8 cellular contexts compared by ENCODE assay signal in the genomic region with DNA sequence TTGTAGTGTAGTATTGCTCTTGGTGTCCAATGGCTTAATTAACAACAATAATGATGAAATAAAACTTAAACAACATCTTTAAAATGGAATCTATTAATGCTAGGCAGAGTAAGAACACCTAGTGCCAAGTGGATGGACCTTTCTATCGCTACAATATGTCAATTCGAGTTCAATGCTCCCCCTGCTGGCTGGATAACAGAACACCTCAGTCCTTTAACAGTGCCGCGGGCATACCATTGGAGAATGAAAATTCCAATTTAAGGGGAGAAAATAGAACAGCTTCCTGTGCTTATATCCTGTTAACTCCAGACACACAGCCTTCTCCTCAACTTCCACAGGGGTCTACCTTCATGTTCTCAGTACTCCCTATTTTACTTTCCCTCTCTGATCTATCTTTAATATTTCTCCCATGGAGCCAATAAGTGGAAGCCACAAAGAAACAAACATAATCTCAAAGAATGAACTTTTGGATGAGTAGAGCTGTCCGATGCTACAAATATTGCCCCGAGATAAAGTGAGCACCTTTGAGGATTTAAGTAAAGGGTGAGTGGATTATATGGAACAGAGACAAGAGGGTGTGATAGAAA. TPM values are rescaled to one million over a fixed set of nuclear protein-coding genes. Genes with fewer than 3 reads are reported as not detected.
DNase-seq lines count a peak whose midpoint lies in the region; ATAC-seq and TF ChIP-seq lines count a peak whose summit lies in the region.

No MANE protein-coding gene starts in this region.

- H3K36me3 Mint-ChIP-seq in activated T-cell treated with anti-CD3 and anti-CD28 coated beads, Interleukin-2, amount 50 U/mL, for 24 hours (ENCODE audit: low read depth): no peaks in the 10 kb centered on the region

- intact Hi-C loops in vagina (cut with DNase I): no loop called here

- no peak overlapping the region for H3K27ac ChIP-seq in vagina

- no peak for TF ChIP-seq POLR2A in vagina (IDR thresholded peaks at IDR 0.05)

- TF ChIP-seq CTCF in omental fat pad (IDR thresholded peaks at IDR 0.05) (peak in 1 of 3 donors; percentile 48), vagina (IDR thresholded peaks at IDR 0.05) (peak; percentile 34 to 68 (median 46))

- no peaks in the 10 kb centered on the region for H3K36me3 ChIP-seq in vagina

- no peaks in the 10 kb centered on the region for H3K9me3 Mint-ChIP-seq in activated T-cell treated with anti-CD3 and anti-CD28 coated beads, Interleukin-2, amount 50 U/mL, for 24 hours

- ATAC-seq in GM21360 (IDR thresholded peaks at IDR 0.05; ENCODE audit: unreplicated experiment) (peak; percentile 96), HG03575 (IDR thresholded peaks at IDR 0.05; ENCODE audit: extremely low read depth, insufficient number of reproducible peaks, low FRiP score, unreplicated experiment) (peak; percentile 77), omental fat pad (ENCODE audit: low FRiP score) (peak; percentile 71)

- no peak overlapping the region for H3K4me3 ChIP-seq in vagina

- DNase-seq in DMS114 treated with DMSO at 0.1 percent for 48 hours (lab: John Stamatoyannopoulos, UW; ENCODE audit: unreplicated experiment) (peak; percentile 61), OCI-M1 (lab: John Stamatoyannopoulos, UW) (peak; percentile 91), fibroblast of the conjunctiva (ENCODE audit: low read depth) (peak; percentile 79), omental fat pad (ENCODE audit: low spot score) (peak; percentile 44), vagina (ENCODE audit: extremely low spot score in 2 of 2) (no peak)
- DNase-seq in activated T-cell treated with anti-CD3 and anti-CD28 coated beads, Interleukin-2, amount 50 U/mL, for 24 hours: peak; percentile 34

- no peaks in the 10 kb centered on the region for H3K4me1 Mint-ChIP-seq in activated T-cell treated with anti-CD3 and anti-CD28 coated beads, Interleukin-2, amount 50 U/mL, for 24 hours (ENCODE audit: low read depth)

- no peaks in the 10 kb centered on the region for H3K9me3 ChIP-seq in vagina

- H3K4me3 Mint-ChIP-seq in activated T-cell treated with anti-CD3 and anti-CD28 coated beads, Interleukin-2, amount 50 U/mL, for 24 hours: no peak overlapping the region

- H3K4me1 ChIP-seq in vagina: no peaks in the 10 kb centered on the region

- H3K27ac Mint-ChIP-seq in activated T-cell treated with anti-CD3 and anti-CD28 coated beads, Interleukin-2, amount 50 U/mL, for 24 hours: no peak overlapping the region

- H3K27me3 ChIP-seq in vagina: no peaks in the 10 kb centered on the region

- peaks cover 32% of the 10 kb centered on the region for H3K27me3 Mint-ChIP-seq in activated T-cell treated with anti-CD3 and anti-CD28 coated beads, Interleukin-2, amount 50 U/mL, for 24 hours

RNA-seq across cellular contexts. Expression of gene COL1A2, which starts 41.4 kb away (rescaled TPM):
- total RNA-seq in omental fat pad (100 to 1,000 TPM; 155 to 361 (median 232) TPM), vagina (199 TPM)

Comparison
In these comparisons a context has a peak if more than half of its experiments do, and no peak if none do; other contexts are left out.
1. DNase-seq: peak in DMS114 treated with DMSO at 0.1 percent for 48 hours (single experiment), OCI-M1 (single experiment), activated T-cell treated with anti-CD3 and anti-CD28 coated beads, Interleukin-2, amount 50 U/mL, for 24 hours (single experiment), fibroblast of the conjunctiva (single experiment) and omental fat pad (single experiment); none in vagina (0 of 2).
2. Peak in every context shown above with its lines, with median percentiles within 50 percentile points of each other: ATAC-seq.